ENCODE assay signal across 1 cellular context in the genomic region with DNA sequence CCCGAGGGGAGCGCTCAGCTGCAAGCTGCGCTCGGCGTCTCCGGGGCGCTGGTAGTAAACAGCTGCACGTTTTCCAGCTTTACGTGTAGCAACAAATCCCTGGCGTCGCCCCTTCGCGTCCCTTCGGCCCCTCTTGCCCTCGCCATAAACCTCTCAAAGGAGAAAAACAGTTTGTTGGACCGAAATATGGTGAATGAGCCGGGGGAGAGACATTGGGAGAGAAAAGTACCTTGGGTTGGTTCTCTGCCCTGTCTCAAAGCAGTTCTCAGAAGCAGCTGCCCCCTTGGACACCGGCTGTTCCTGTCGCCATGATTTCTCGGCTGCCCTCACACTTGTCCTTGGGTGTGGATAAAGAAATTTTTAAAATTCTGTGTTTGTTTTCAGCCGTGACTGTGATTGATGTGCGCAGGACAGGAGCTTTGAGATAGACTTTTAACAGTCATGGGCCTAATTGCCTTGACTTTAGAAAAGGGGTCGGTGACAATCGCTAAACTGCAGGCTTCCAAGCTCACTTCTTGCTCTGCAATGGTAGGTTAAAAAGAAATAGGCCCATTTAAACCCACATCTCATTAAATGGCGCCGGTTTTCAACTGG.
TF ChIP-seq lines count a peak whose summit lies in the region.

No MANE protein-coding gene starts in this region.

TF ChIP-seq in GM12878, 131 proteins besides CTCF, POLR2A, EP300 and RAD21:
- TF ChIP-seq SKIL (IDR thresholded peaks at IDR 0.05; ENCODE audit: low read depth, poor library complexity, severe bottlenecking) (no peak), ZZZ3 (IDR thresholded peaks at IDR 0.05; ENCODE audit: control insufficient read depth, insufficient read length, low read depth) (no peak), TCF12 (IDR thresholded peaks at IDR 0.05; ENCODE audit: low read depth, low read length) (0 out of 2 replicates have a peak, but pooled peaks have one; percentile 21), CEBPZ (IDR thresholded peaks at IDR 0.05; ENCODE audit: low read depth, low read length) (no peak), BHLHE40 (IDR thresholded peaks at IDR 0.05; ENCODE audit: borderline replicate concordance in 1 of 2, low read depth in 2 of 2, low read length in 1 of 2) (peak; percentile 40 to 55; a peak in 2 of 4 replicates), TCF3 (IDR thresholded peaks at IDR 0.05; ENCODE audit: borderline replicate concordance, insufficient read depth, low read depth, low read length) (0 out of 2 replicates have a peak, but pooled peaks have one; percentile 14)
- TF ChIP-seq, protein P1, sequence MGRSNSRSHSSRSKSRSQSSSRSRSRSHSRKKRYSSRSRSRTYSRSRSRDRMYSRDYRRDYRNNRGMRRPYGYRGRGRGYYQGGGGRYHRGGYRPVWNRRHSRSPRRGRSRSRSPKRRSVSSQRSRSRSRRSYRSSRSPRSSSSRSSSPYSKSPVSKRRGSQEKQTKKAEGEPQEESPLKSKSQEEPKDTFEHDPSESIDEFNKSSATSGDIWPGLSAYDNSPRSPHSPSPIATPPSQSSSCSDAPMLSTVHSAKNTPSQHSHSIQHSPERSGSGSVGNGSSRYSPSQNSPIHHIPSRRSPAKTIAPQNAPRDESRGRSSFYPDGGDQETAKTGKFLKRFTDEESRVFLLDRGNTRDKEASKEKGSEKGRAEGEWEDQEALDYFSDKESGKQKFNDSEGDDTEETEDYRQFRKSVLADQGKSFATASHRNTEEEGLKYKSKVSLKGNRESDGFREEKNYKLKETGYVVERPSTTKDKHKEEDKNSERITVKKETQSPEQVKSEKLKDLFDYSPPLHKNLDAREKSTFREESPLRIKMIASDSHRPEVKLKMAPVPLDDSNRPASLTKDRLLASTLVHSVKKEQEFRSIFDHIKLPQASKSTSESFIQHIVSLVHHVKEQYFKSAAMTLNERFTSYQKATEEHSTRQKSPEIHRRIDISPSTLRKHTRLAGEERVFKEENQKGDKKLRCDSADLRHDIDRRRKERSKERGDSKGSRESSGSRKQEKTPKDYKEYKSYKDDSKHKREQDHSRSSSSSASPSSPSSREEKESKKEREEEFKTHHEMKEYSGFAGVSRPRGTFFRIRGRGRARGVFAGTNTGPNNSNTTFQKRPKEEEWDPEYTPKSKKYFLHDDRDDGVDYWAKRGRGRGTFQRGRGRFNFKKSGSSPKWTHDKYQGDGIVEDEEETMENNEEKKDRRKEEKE (IDR thresholded peaks at IDR 0.05), result no peak
- TF ChIP-seq, protein P2, sequence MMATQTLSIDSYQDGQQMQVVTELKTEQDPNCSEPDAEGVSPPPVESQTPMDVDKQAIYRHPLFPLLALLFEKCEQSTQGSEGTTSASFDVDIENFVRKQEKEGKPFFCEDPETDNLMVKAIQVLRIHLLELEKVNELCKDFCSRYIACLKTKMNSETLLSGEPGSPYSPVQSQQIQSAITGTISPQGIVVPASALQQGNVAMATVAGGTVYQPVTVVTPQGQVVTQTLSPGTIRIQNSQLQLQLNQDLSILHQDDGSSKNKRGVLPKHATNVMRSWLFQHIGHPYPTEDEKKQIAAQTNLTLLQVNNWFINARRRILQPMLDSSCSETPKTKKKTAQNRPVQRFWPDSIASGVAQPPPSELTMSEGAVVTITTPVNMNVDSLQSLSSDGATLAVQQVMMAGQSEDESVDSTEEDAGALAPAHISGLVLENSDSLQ (IDR thresholded peaks at IDR 0.05), result peak; percentile 30; the same call in 1 of the 2 replicates
TF ChIP-seq in GM12878: peak in this region for 4.
